22 cellular contexts compared by ENCODE assay signal in the genomic region with DNA sequence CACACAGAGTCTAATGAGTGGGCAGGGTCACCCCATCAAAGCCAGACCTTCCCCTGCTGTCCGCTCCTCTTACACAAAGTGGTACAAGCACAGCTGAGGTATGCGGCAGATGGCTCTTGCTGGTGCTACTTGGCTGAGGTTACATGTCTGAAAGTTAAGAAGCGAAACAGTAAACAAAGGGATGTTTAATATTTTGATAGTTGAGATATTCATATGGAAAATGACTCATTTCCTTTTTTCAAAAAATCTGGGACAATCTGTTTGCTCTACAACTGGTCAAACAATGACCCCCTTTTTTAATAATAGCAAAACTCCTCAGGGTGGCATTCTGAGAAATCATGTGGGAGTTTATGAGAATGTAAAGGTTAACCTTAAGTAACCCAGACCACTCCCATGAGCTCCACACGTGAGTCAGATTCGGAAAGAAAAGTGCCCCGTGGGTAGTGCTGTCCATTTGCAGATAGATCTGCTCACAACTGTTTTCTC.
A peak's percentile ranks its signal among the peaks of the same experiment; 100 is the strongest.
DNase-seq lines count a peak whose midpoint lies in the region; ATAC-seq and TF ChIP-seq lines count a peak whose summit lies in the region.
"Had no signal": no experiment of that assay in that cellular context is flagged by ENCODE, and none has a peak within 500 bp of the region (broad histone marks: within the 10 kb centered on the region; RNA-seq: fewer than 3 reads in every experiment).

No MANE protein-coding gene starts in this region.

- peaks cover 0 to 4% of the 10 kb centered on the region in 2 experiments; a peak in 1 of 4 replicates for H3K79me1 ChIP-seq in IMR-90 (ENCODE audit: low read depth in 1 of 2, low read length in 2 of 2)

- in situ Hi-C loops in IMR-90 (cut with MboI; ENCODE audit: low sequenced_read_pairs) = no loop called here

- H3K27ac Mint-ChIP-seq in stimulated activated effector memory CD8-positive, alpha-beta T cell treated with anti-CD3 and anti-CD28 coated beads, Interleukin-12 subunit alpha, Interleukin-12 subunit beta, amount 100 ng/mL, for 72 hours = no peak overlapping the region
- H3K27ac Mint-ChIP-seq: activated B cell treated with CpG ODN at 0.5 μM for 24 hours; activated CD8-positive, alpha-beta T cell treated with anti-CD3 and anti-CD28 coated beads, Interleukin-2, amount 10 ng/mL, durations not matched to agents 7 days and 5 days; activated naive CD8-positive, alpha-beta T cell; stimulated activated memory B cell treated with anti-CD40 and anti-IgM and Interleukin-4, amounts not matched to agents 10 μg/mL and 1 μg/mL and 100 μg/mL, for 72 hours had no signal

- H3K4me1 ChIP-seq in ACC112 (ENCODE audit: control insufficient read depth, insufficient read depth, low read length, unreplicated experiment) (peaks cover 24% of the 10 kb centered on the region), IMR-90 (ENCODE audit: control insufficient read depth, insufficient read depth, low read length) (peaks cover 17% of the 10 kb centered on the region)

- peak overlapping the region; percentile 38 for H2BK5ac ChIP-seq in IMR-90 (ENCODE audit: low read depth, low read length, poor library complexity, severe bottlenecking)

- H3K36me3 ChIP-seq in ACC112 (ENCODE audit: insufficient read depth, low read length) = no peaks in the 10 kb centered on the region
- H3K36me3 ChIP-seq in IMR-90 (ENCODE audit: control insufficient read depth, insufficient read depth, low read length) = peaks cover 9% of the 10 kb centered on the region
- H3K36me3 ChIP-seq: thoracic aorta had no signal

- H3K4me3 ChIP-seq in ACC112 (ENCODE audit: low read depth, low read length) (0 out of 2 replicates have a peak overlapping the region, but pooled peaks have one; percentile 16), IMR-90 (ENCODE audit: insufficient read depth, low read depth, low read length) (no peak overlapping the region), cardiac fibroblast (replicated peaks in 1 of 2; ENCODE audit: low read depth in 2 of 2, low read length in 2 of 2) (no peak overlapping the region)
- H3K4me3 ChIP-seq: thoracic aorta had no signal

- no peak overlapping the region for H4K91ac ChIP-seq in IMR-90 (ENCODE audit: insufficient read depth, low read depth, low read length)

- H3K36me3 Mint-ChIP-seq in stimulated activated effector memory CD8-positive, alpha-beta T cell treated with anti-CD3 and anti-CD28 coated beads, Interleukin-12 subunit alpha, Interleukin-12 subunit beta, amount 100 ng/mL, for 72 hours = no peaks in the 10 kb centered on the region
- H3K36me3 Mint-ChIP-seq: activated naive CD8-positive, alpha-beta T cell; stimulated activated memory B cell treated with anti-CD40 and anti-IgM and Interleukin-4, amounts not matched to agents 10 μg/mL and 1 μg/mL and 100 μg/mL, for 72 hours had no signal

- H3K9me3 Mint-ChIP-seq in stimulated activated effector memory CD8-positive, alpha-beta T cell treated with anti-CD3 and anti-CD28 coated beads, Interleukin-12 subunit alpha, Interleukin-12 subunit beta, amount 100 ng/mL, for 72 hours = no peaks in the 10 kb centered on the region
- H3K9me3 Mint-ChIP-seq: activated B cell treated with CpG ODN at 0.5 μM for 24 hours; stimulated activated memory B cell treated with anti-CD40 and anti-IgM and Interleukin-4, amounts not matched to agents 10 μg/mL and 1 μg/mL and 100 μg/mL, for 72 hours had no signal

- H3K27me3 ChIP-seq in ACC112 (ENCODE audit: insufficient read depth, low read length) (no peaks in the 10 kb centered on the region), IMR-90 (ENCODE audit: control insufficient read depth, insufficient read depth, low read length) (no peaks in the 10 kb centered on the region)

- no peaks in the 10 kb centered on the region for H3K79me2 ChIP-seq in ACC112 (ENCODE audit: control insufficient read depth, insufficient read depth, low read length, unreplicated experiment)

- H2BK120ac ChIP-seq in IMR-90 (ENCODE audit: low read depth, low read length) = no peak overlapping the region

- TF ChIP-seq RAD21 in IMR-90 (IDR thresholded peaks at IDR 0.05; ENCODE audit: low read length) = no peak

- POLR2A ChIA-PET in IMR-90 (lab: Charles Lee; ENCODE audit: unreplicated experiment) = no interaction called here

- H3K9me3 ChIP-seq in IMR-90 (ENCODE audit: control insufficient read depth, insufficient read depth, low read length) = no peaks in the 10 kb centered on the region
- H3K9me3 ChIP-seq: thoracic aorta had no signal

- H3K4me3 Mint-ChIP-seq in stimulated activated effector memory CD8-positive, alpha-beta T cell treated with anti-CD3 and anti-CD28 coated beads, Interleukin-12 subunit alpha, Interleukin-12 subunit beta, amount 100 ng/mL, for 72 hours = no peak overlapping the region
- H3K4me3 Mint-ChIP-seq: activated B cell treated with CpG ODN at 0.5 μM for 24 hours; activated CD8-positive, alpha-beta T cell treated with anti-CD3 and anti-CD28 coated beads, Interleukin-2, amount 10 ng/mL, durations not matched to agents 7 days and 5 days; activated naive CD8-positive, alpha-beta T cell; stimulated activated memory B cell treated with anti-CD40 and anti-IgM and Interleukin-4, amounts not matched to agents 10 μg/mL and 1 μg/mL and 100 μg/mL, for 72 hours had no signal

- WGBS in IMR-90 (ENCODE audit: extremely low coverage in 2 of 2, insufficient read length in 1 of 2), 2 experiments = no CpG with 5 or more reads among the region's 6 CpGs

- BruUV-seq in IMR-90 (replicated peaks; lab: Mats Ljungman, UMichigan) = no TSS peak

- no peak overlapping the region for H3K14ac ChIP-seq in IMR-90 (replicated peaks; ENCODE audit: low read depth, low read length)

- no peaks in the 10 kb centered on the region; the same call in 1 of the 2 replicates for H4K20me1 ChIP-seq in IMR-90 (ENCODE audit: insufficient read depth, low read length)

- H3K9me1 ChIP-seq in IMR-90 (ENCODE audit: insufficient read depth, low read length) = peaks cover 4% of the 10 kb centered on the region; the same call in 1 of the 2 replicates

- no peak overlapping the region for H3K9ac ChIP-seq in IMR-90 (ENCODE audit: low read depth, low read length)

- H3K18ac ChIP-seq in IMR-90 (ENCODE audit: low read depth, low read length) = peak overlapping the region; percentile 79

- intact Hi-C loops in IMR-90 (cut with micrococcal nuclease) = no loop called here

- TF ChIP-seq CTCF in IMR-90 (conservative IDR thresholded peaks at IDR 0.05; ENCODE audit: low read depth, low read length) = no peak
- TF ChIP-seq CTCF in cardiac fibroblast (IDR thresholded peaks at IDR 0.05; ENCODE audit: low read depth, low read length) = no peak

- DNase-seq in IMR-90 = peak; percentile 83
- peak; percentile 48 to 63 for DNase-seq in cardiac fibroblast (ENCODE audit: low read depth in 2 of 2)
- peak; percentile 10 for DNase-seq in left kidney (ENCODE audit: low read depth, low spot score)
- DNase-seq in stimulated activated effector memory CD8-positive, alpha-beta T cell treated with anti-CD3 and anti-CD28 coated beads, Interleukin-12 subunit alpha, Interleukin-12 subunit beta, amount 100 ng/mL, for 72 hours (ENCODE audit: low spot score in 2 of 2) = no peak
- no peak for DNase-seq in NCI-H69 (lab: John Stamatoyannopoulos, UW)
- DNase-seq: activated B cell treated with CpG ODN at 0.5 μM for 24 hours; activated CD8-positive, alpha-beta T cell treated with anti-CD3 and anti-CD28 coated beads, Interleukin-2, amount 10 ng/mL, durations not matched to agents 7 days and 5 days; activated T-cell treated with anti-CD3 and anti-CD28 coated beads, Interleukin-2, amount 50 U/mL, for 48 hours; DMS 273 treated with DMSO at 0.1 percent for 48 hours; effector CD8-positive, alpha-beta T cell; GOT3; MV-4-11; NCI-H1930; NCI-H446 treated with DMSO at 0.1 percent for 48 hours; Right ventricle myocardium superior had no signal

- H3K4me2 ChIP-seq in IMR-90 (ENCODE audit: low read depth, low read length) = peak overlapping the region; percentile 44

- H3K56ac ChIP-seq in IMR-90 (ENCODE audit: extremely low read depth, insufficient read depth, low read length) = no peak overlapping the region

- 0 out of 2 replicates have a peak overlapping the region, but pooled peaks have one; percentile 25 for H3K4ac ChIP-seq in IMR-90 (ENCODE audit: low read depth, low read length)

- dilution Hi-C loops in IMR-90 (cut with HindIII; ENCODE audit: low sequenced_read_pairs, unreplicated experiment) = no loop called here

- H3K27ac ChIP-seq in ACC112 (ENCODE audit: low read depth, low read length) (peak overlapping the region; percentile 83), IMR-90 (ENCODE audit: insufficient read depth, low read length) (peak overlapping the region; percentile 84)
- H3K27ac ChIP-seq: C4-2B, thoracic aorta had no signal

- H2BK15ac ChIP-seq in IMR-90 (ENCODE audit: low read depth, low read length) = no peak overlapping the region

- H3K23ac ChIP-seq in IMR-90 (ENCODE audit: low read depth, low read length) = no peak overlapping the region

- H2AK9ac ChIP-seq in IMR-90 (replicated peaks; ENCODE audit: low read depth, low read length, poor library complexity) = no peak overlapping the region

- ATAC-seq in IMR-90 (ENCODE audit: low read depth) (peak; percentile 63), HG03095 (IDR thresholded peaks at IDR 0.05; ENCODE audit: unreplicated experiment) (no peak), HG03442 (IDR thresholded peaks at IDR 0.05; ENCODE audit: unreplicated experiment) (no peak)
- ATAC-seq in stimulated activated effector memory CD8-positive, alpha-beta T cell treated with anti-CD3 and anti-CD28 coated beads, Interleukin-12 subunit alpha, Interleukin-12 subunit beta, amount 100 ng/mL, for 72 hours = no peak
- ATAC-seq: activated CD8-positive, alpha-beta T cell treated with anti-CD3 and anti-CD28 coated beads, Interleukin-2, amount 10 ng/mL, durations not matched to agents 7 days and 5 days; stimulated activated memory B cell treated with anti-CD40 and anti-IgM and Interleukin-4, amounts not matched to agents 10 μg/mL and 1 μg/mL and 100 μg/mL, for 72 hours had no signal

- peak overlapping the region in 1 of 2 experiments; percentile 8; a peak in 1 of 4 replicates for H4K8ac ChIP-seq in IMR-90 (ENCODE audit: low read depth in 2 of 2, low read length in 2 of 2)

- no peaks in the 10 kb centered on the region for H3K4me1 Mint-ChIP-seq in stimulated activated effector memory CD8-positive, alpha-beta T cell treated with anti-CD3 and anti-CD28 coated beads, Interleukin-12 subunit alpha, Interleukin-12 subunit beta, amount 100 ng/mL, for 72 hours
- H3K4me1 Mint-ChIP-seq: activated B cell treated with CpG ODN at 0.5 μM for 24 hours; stimulated activated memory B cell treated with anti-CD40 and anti-IgM and Interleukin-4, amounts not matched to agents 10 μg/mL and 1 μg/mL and 100 μg/mL, for 72 hours had no signal

- no peak overlapping the region for H2BK20ac ChIP-seq in IMR-90 (ENCODE audit: low read depth, low read length)

- H2AK5ac ChIP-seq in IMR-90 (ENCODE audit: low read depth, low read length) = peak overlapping the region; percentile 6; the same call in 1 of the 2 replicates

- TF ChIP-seq POLR2A in IMR-90 (IDR thresholded peaks at IDR 0.05; ENCODE audit: low read depth, low read length) = no peak

- CTCF ChIA-PET in IMR-90 (lab: Yijun Ruan, JAX) = no interaction called here

- H2AFZ ChIP-seq in ACC112 (ENCODE audit: low read length, unreplicated experiment) (no peak overlapping the region), IMR-90 (replicated peaks; ENCODE audit: low read length, poor library complexity) (peak overlapping the region; percentile 33)

- H4K5ac ChIP-seq in IMR-90 (ENCODE audit: low read depth, low read length) = peak overlapping the region; percentile 56; the same call in 1 of the 2 replicates

Comparison
In these comparisons a context has a peak if more than half of its experiments do, and no peak if none do; other contexts are left out.
1. DNase-seq: peak in IMR-90 (single experiment), cardiac fibroblast (2 of 2) and left kidney (single experiment); none in stimulated activated effector memory CD8-positive, alpha-beta T cell treated with anti-CD3 and anti-CD28 coated beads, Interleukin-12 subunit alpha, Interleukin-12 subunit beta, amount 100 ng/mL, for 72 hours (0 of 2) and NCI-H69 (single experiment).